8 cellular contexts compared by ENCODE assay signal in genomic region chr5:36876389-36876964, GRCh38. TPM values are rescaled to one million over a fixed set of nuclear protein-coding genes. Genes with fewer than 3 reads are reported as not detected.
A peak's percentile ranks its signal among the peaks of the same experiment; 100 is the strongest.
DNase-seq lines count a peak whose midpoint lies in the region; ATAC-seq and TF ChIP-seq lines count a peak whose summit lies in the region.

Gene NIPBL, plus strand, starts transcription at chr5:36876769. Its CDS starts 76,928 bp downstream, at chr5:36953697.

- TF ChIP-seq CTCF in chondrocyte (IDR thresholded peaks at IDR 0.05): peak; percentile 4

- H3K27me3 Mint-ChIP-seq in chondrocyte (ENCODE audit: low read depth): no peaks in the 10 kb centered on the region

- H3K4me1 Mint-ChIP-seq in chondrocyte (ENCODE audit: low read depth): peaks cover 51% of the 10 kb centered on the region

- peak; percentile 95 for TF ChIP-seq POLR2A in GM19193 (IDR thresholded peaks at IDR 0.05; ENCODE audit: extremely low read depth, insufficient read depth, insufficient read length)

- peak within 1 kb of the TSS; percentile 99 for H3K27ac Mint-ChIP-seq in chondrocyte (ENCODE audit: unreplicated experiment)

- peak within 1 kb of the TSS; percentile 80 for H3K4me3 Mint-ChIP-seq in chondrocyte (ENCODE audit: unreplicated experiment)

- no peaks in the 10 kb centered on the region for H3K36me3 Mint-ChIP-seq in chondrocyte (ENCODE audit: low read depth)

- peak; percentile 87 to 89 for DNase-seq in AML-193 (lab: John Stamatoyannopoulos, UW)
- DNase-seq in NCI-H510A (lab: John Stamatoyannopoulos, UW): peak; percentile 94
- DNase-seq in activated CD4-positive, alpha-beta T cell treated with anti-CD3 and anti-CD28 coated beads for 24 hours (ENCODE audit: low read depth in 2 of 2): peak; percentile 78 to 79
- peak; percentile 95 for DNase-seq in chondrocyte (ENCODE audit: low spot score)
- peak; percentile 95 for DNase-seq in kidney tubule cell (ENCODE audit: low spot score)
- peak; percentile 70 to 82 (median 80) for DNase-seq in stimulated activated CD4-positive, alpha-beta T cell treated with anti-CD3 and anti-CD28 coated beads, Interleukin-1b, Interleukin-23, amount 100 ng/mL, for 24 hours (ENCODE audit: low read depth in 4 of 4, low spot score in 1 of 4)

- H3K9me3 Mint-ChIP-seq in chondrocyte (ENCODE audit: low read depth): no peaks in the 10 kb centered on the region

- ATAC-seq in HG03439 (IDR thresholded peaks at IDR 0.05; ENCODE audit: unreplicated experiment): peak; percentile 66

RNA-seq across cellular contexts. Expression of gene NIPBL, which starts in this region (rescaled TPM):
- total RNA-seq in chondrocyte: 32.2 to 47.1 TPM (median 33.3 TPM) in 3 replicates

Comparison
In these comparisons a context has a peak if more than half of its experiments do, and no peak if none do; other contexts are left out.
1. Peak in every context shown above with its lines: DNase-seq and ATAC-seq.